In the genomic region with DNA sequence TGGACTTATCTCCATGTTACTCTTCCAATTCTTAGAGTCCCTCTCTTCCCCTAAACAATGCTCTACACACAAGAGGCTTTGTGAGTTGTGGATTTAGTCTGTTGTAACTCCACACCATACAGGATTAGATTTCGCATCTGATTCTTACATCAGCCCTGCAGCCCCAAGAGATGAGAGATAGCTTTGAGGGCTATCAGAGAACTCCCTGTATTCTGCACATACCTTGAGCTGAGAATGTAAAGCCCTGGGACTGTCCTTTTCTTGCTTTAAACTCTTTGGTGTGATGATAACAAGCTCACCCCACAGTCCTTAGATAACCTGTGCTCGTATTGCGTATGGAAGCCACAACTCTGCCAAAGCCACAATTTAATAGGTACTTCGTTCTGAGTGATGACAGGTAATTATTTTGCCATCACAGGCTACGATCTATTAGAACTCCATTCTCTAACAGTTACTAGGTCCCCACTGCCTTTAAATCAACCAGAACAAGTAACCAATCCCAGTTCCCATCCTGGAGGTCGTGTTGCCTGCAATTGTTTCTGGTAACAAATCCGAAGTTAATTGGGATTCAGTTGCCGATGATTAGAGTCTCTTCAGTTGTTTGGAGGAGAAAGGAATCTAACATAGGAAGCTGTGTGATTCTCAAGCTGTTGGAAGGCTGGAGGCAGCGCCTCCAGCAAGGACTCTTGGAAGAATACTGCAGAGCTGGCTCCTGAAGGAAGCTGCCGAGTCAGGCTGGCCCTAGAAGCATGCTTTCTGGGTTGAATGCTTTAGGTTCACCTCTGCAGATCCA, we compare ENCODE assay signal across 29 cellular contexts. TPM values are rescaled to one million over a fixed set of nuclear protein-coding genes. Genes with fewer than 3 reads are reported as not detected.
DNase-seq lines count a peak whose midpoint lies in the region; ATAC-seq, FAIRE-seq and TF ChIP-seq lines count a peak whose summit lies in the region.
"Had no signal": no experiment of that assay in that cellular context is flagged by ENCODE, and none has a peak within 500 bp of the region (broad histone marks: within the 10 kb centered on the region; RNA-seq: fewer than 3 reads in every experiment).

No MANE protein-coding gene starts in this region.

- H3K4me3 Mint-ChIP-seq in T-helper 17 cell = no peak overlapping the region
- no peak overlapping the region for H3K4me3 Mint-ChIP-seq in stimulated activated naive B cell treated with anti-CD40 and anti-IgM and Interleukin-4, amounts not matched to agents 10 μg/mL and 1 μg/mL and 100 μg/mL, for 72 hours
- H3K4me3 Mint-ChIP-seq: natural killer cell; T-helper 2 cell treated with Interferon-gamma antibody and Interleukin-4, amounts not matched to agents 5 μg/mL and 100 μg/mL, for 36 hours had no signal

- ATAC-seq in T-helper 17 cell = no peak
- no peak for ATAC-seq in stimulated activated naive B cell treated with anti-CD40 and anti-IgM and Interleukin-4, amounts not matched to agents 10 μg/mL and 1 μg/mL and 100 μg/mL, for 72 hours (replicated peaks)
- ATAC-seq: activated T-helper 17 cell treated with anti-CD3 and anti-CD28 coated beads, Interleukin-2, amount 50 U/mL, for 72 hours; heart left ventricle; left cardiac atrium; natural killer cell; right cardiac atrium had no signal

- FAIRE-seq in GM19239 (lab: Jason Lieb, UNC) = no peak

- H3K27ac Mint-ChIP-seq in T-helper 17 cell = peak overlapping the region; percentile 19
- H3K27ac Mint-ChIP-seq in stimulated activated naive B cell treated with anti-CD40 and anti-IgM and Interleukin-4, amounts not matched to agents 10 μg/mL and 1 μg/mL and 100 μg/mL, for 72 hours = peak overlapping the region; percentile 31
- H3K27ac Mint-ChIP-seq: T-helper 2 cell treated with Interferon-gamma antibody and Interleukin-4, amounts not matched to agents 5 μg/mL and 100 μg/mL, for 36 hours had no signal

- peaks cover 17% of the 10 kb centered on the region for H3K4me1 Mint-ChIP-seq in T-helper 17 cell
- H3K4me1 Mint-ChIP-seq in stimulated activated naive B cell treated with anti-CD40 and anti-IgM and Interleukin-4, amounts not matched to agents 10 μg/mL and 1 μg/mL and 100 μg/mL, for 72 hours = peaks cover 25 to 49% of the 10 kb centered on the region in 2 donors

- H3K9me3 Mint-ChIP-seq in stimulated activated naive B cell treated with anti-CD40 and anti-IgM and Interleukin-4, amounts not matched to agents 10 μg/mL and 1 μg/mL and 100 μg/mL, for 72 hours = peaks cover 0 to 4% of the 10 kb centered on the region in 2 donors
- H3K9me3 Mint-ChIP-seq: activated naive CD8-positive, alpha-beta T cell treated with anti-CD3 and anti-CD28 coated beads, Interleukin-2, amount 10 ng/mL, durations not matched to agents 7 days and 5 days; activated T-helper 17 cell treated with anti-CD3 and anti-CD28 coated beads, Interleukin-2, amount 50 U/mL, for 72 hours; CD4-positive, alpha-beta memory T cell; natural killer cell; T-helper 2 cell treated with Interferon-gamma antibody and Interleukin-4, amounts not matched to agents 5 μg/mL and 100 μg/mL, for 36 hours had no signal

- no peaks in the 10 kb centered on the region for H3K9me3 ChIP-seq in T-helper 17 cell (ENCODE audit: control insufficient read depth, low read length, poor library complexity, severe bottlenecking)
- H3K9me3 ChIP-seq: heart left ventricle, SK-N-SH, stomach, transverse colon had no signal

- no peaks in the 10 kb centered on the region for H3K27me3 ChIP-seq in HL-60 (ENCODE audit: insufficient read depth, poor library complexity, severe bottlenecking)
- H3K27me3 ChIP-seq: transverse colon had no signal

- H3K27me3 Mint-ChIP-seq in T-helper 17 cell = no peaks in the 10 kb centered on the region
- H3K27me3 Mint-ChIP-seq in stimulated activated naive B cell treated with anti-CD40 and anti-IgM and Interleukin-4, amounts not matched to agents 10 μg/mL and 1 μg/mL and 100 μg/mL, for 72 hours = no peaks in the 10 kb centered on the region
- H3K27me3 Mint-ChIP-seq: activated T-helper 17 cell treated with anti-CD3 and anti-CD28 coated beads, Interleukin-2, amount 50 U/mL, for 72 hours; CD4-positive, alpha-beta memory T cell had no signal

- DNase-seq in NCI-H82 (lab: John Stamatoyannopoulos, UW) (peak; percentile 12), NCI-H82 treated with DMSO at 0.1 percent for 48 hours (lab: John Stamatoyannopoulos, UW; ENCODE audit: unreplicated experiment) (no peak), HL-60 (ENCODE audit: low read depth in 1 of 2, low spot score in 1 of 2) (no peak), T-helper 17 cell (no peak), NCI-H524 (lab: John Stamatoyannopoulos, UW) (no peak), GM19239 (ENCODE audit: insufficient read length, low spot score) (no peak), mucosa of gallbladder (ENCODE audit: low spot score) (no peak)
- no peak for DNase-seq in stimulated activated naive B cell treated with anti-CD40 and anti-IgM and Interleukin-4, amounts not matched to agents 10 μg/mL and 1 μg/mL and 100 μg/mL, for 72 hours
- DNase-seq: activated CD4-positive, alpha-beta T cell treated with anti-CD3 and anti-CD28 coated beads, Interleukin-2, amount 50 U/mL, for 4 hours; activated CD8-positive, alpha-beta memory T cell treated with anti-CD3 and anti-CD28 coated beads, Interleukin-2, amount 50 U/mL, for 4 hours; activated naive CD8-positive, alpha-beta T cell treated with anti-CD3 and anti-CD28 coated beads, Interleukin-2, amount 10 ng/mL, durations not matched to agents 7 days and 5 days; CD4-positive, alpha-beta memory T cell; cerebellar nuclear complex; effector CD4-positive, alpha-beta T cell; heart left ventricle; Karpas-422; left cardiac atrium; natural killer cell; right cardiac atrium; SK-N-SH; stimulated activated CD4-positive, alpha-beta T cell treated with anti-CD3 and anti-CD28 coated beads, Interleukin-12 subunit alpha, Interleukin-12 subunit beta, amount 100 ng/mL, for 4 hours; stimulated activated CD4-positive, alpha-beta T cell treated with anti-CD3 and anti-CD28 coated beads, Interleukin-4, amount 100 ng/mL, for 4 hours; stomach; transverse colon had no signal

- peak overlapping the region; percentile 74 for H3K4me3 ChIP-seq in HL-60 (replicated peaks; ENCODE audit: insufficient read depth, low read length)
- H3K4me3 ChIP-seq: heart left ventricle, stomach, transverse colon had no signal

- H3K36me3 Mint-ChIP-seq in T-helper 17 cell (ENCODE audit: low read depth) = no peaks in the 10 kb centered on the region
- H3K36me3 Mint-ChIP-seq in stimulated activated naive B cell treated with anti-CD40 and anti-IgM and Interleukin-4, amounts not matched to agents 10 μg/mL and 1 μg/mL and 100 μg/mL, for 72 hours = peaks cover 7 to 16% of the 10 kb centered on the region in 2 donors
- H3K36me3 Mint-ChIP-seq: natural killer cell had no signal

- peak overlapping the region; percentile 97 for H3K27ac ChIP-seq in HL-60 (replicated peaks)
- H3K27ac ChIP-seq: parathyroid adenoma, stomach, transverse colon had no signal

- no peak for TF ChIP-seq CTCF in HL-60 (IDR thresholded peaks at IDR 0.05; ENCODE audit: insufficient read depth, low read length)

RNA-seq across cellular contexts. Expression of a gene that starts 1.3 kb away (rescaled TPM):
- total RNA-seq in T-helper 17 cell (10 to 100 TPM; 89.1 to 94.7 TPM), mucosa of gallbladder (23.3 TPM)
- total RNA-seq: epithelial cell of proximal tubule, fibroblast of villous mesenchyme had no signal
